8 cellular contexts compared by ENCODE assay signal in genomic region chr15:57377478-57377847, GRCh38. TPM values are rescaled to one million over a fixed set of nuclear protein-coding genes. Genes with fewer than 3 reads are reported as not detected.
DNase-seq lines count a peak whose midpoint lies in the region; ATAC-seq and TF ChIP-seq lines count a peak whose summit lies in the region.

No MANE protein-coding gene starts in this region.

- no peak overlapping the region for H3K27ac Mint-ChIP-seq in HFFc6
- no peak overlapping the region for H3K27ac Mint-ChIP-seq in T-helper 17 cell

- no peaks in the 10 kb centered on the region for H3K27me3 ChIP-seq in right cardiac atrium (ENCODE audit: control insufficient read depth, insufficient read depth)

- intact Hi-C loops in right cardiac atrium (cut with DNase I): no loop called here

- H3K36me3 Mint-ChIP-seq in HFFc6 (ENCODE audit: low read depth): no peaks in the 10 kb centered on the region
- H3K36me3 Mint-ChIP-seq in T-helper 17 cell (ENCODE audit: low read depth): peaks cover 11% of the 10 kb centered on the region

- peak overlapping the region; percentile 13 for H3K27ac ChIP-seq in right cardiac atrium (ENCODE audit: low read length)

- no peaks in the 10 kb centered on the region for H3K4me1 ChIP-seq in right cardiac atrium (ENCODE audit: control insufficient read depth, insufficient read depth, low read length)

- ATAC-seq in T-helper 17 cell (no peak), right cardiac atrium (peak in 1 of 2 donors; percentile 1), GM18909 (IDR thresholded peaks at IDR 0.05; ENCODE audit: poor library complexity, unreplicated experiment) (no peak), GM19467 (IDR thresholded peaks at IDR 0.05; ENCODE audit: unreplicated experiment) (no peak), HG02588 (IDR thresholded peaks at IDR 0.05; ENCODE audit: unreplicated experiment) (no peak)

- H3K9me3 ChIP-seq in T-helper 17 cell (ENCODE audit: control insufficient read depth, low read length, poor library complexity, severe bottlenecking): no peaks in the 10 kb centered on the region
- no peaks in the 10 kb centered on the region for H3K9me3 ChIP-seq in right cardiac atrium (ENCODE audit: control insufficient read depth, low read length)

- peak overlapping the region; percentile 76 for H3K4me3 Mint-ChIP-seq in HFFc6
- H3K4me3 Mint-ChIP-seq in T-helper 17 cell: peak overlapping the region; percentile 72

- peaks cover 10% of the 10 kb centered on the region for H3K4me1 Mint-ChIP-seq in HFFc6 (ENCODE audit: low read depth)
- H3K4me1 Mint-ChIP-seq in T-helper 17 cell: peaks cover 10% of the 10 kb centered on the region

- 51% methylated on average over 4 of the region's 4 CpGs for WGBS in right cardiac atrium

- DNase-seq in HFFc6 (no peak), T-helper 17 cell (no peak), right cardiac atrium (no peak), retinal pigment epithelial cell (ENCODE audit: low read depth) (no peak), OCI-M1 (lab: John Stamatoyannopoulos, UW) (no peak)

- no peaks in the 10 kb centered on the region for H3K9me3 Mint-ChIP-seq in HFFc6

- H3K27me3 Mint-ChIP-seq in HFFc6 (ENCODE audit: insufficient read depth) (peaks cover 58% of the 10 kb centered on the region), T-helper 17 cell (peaks cover 71% of the 10 kb centered on the region)

- TF ChIP-seq CTCF in HFFc6 (IDR thresholded peaks at IDR 0.05): no peak
- no peak for TF ChIP-seq CTCF in retinal pigment epithelial cell (conservative IDR thresholded peaks at IDR 0.05; ENCODE audit: low read depth, low read length)

- H3K4me3 ChIP-seq in right cardiac atrium (ENCODE audit: low read length) (peak overlapping the region; percentile 94), retinal pigment epithelial cell (ENCODE audit: low read length) (peak overlapping the region; percentile 92)

RNA-seq across cellular contexts. Expression of gene CGNL1, which starts 1.2 kb away (rescaled TPM):
- under 1 TPM in 4 of 6 experiments, not detected in 2; 0.05 to 0.20 (median 0.10) TPM for total RNA-seq in HFFc6 (2021; fragmentation: NEBNext Ultra II Directional; extraction: Animal tissue kit (Norgen Biotek cat#: 25700))
- not detected for total RNA-seq in T-helper 17 cell
- 10 to 100 TPM; 48.6 to 59.9 (median 53.1) TPM for total RNA-seq in right cardiac atrium
- 12.7 TPM for polyA plus RNA-seq in right cardiac atrium

Comparison
In these comparisons a context has a peak if more than half of its experiments do, and no peak if none do; other contexts are left out.
1. RNA of gene CGNL1, which starts 1.2 kb away (total RNA-seq): 48.6 to 59.9 TPM in right cardiac atrium; 0.05 to 0.20 TPM in HFFc6 and not detected in T-helper 17 cell; every median in the first group is over 10 times any median in the second.